ENCODE assay signal across 3 cellular contexts in genomic region chr21:33507003-33507402, GRCh38.
TF ChIP-seq lines count a peak whose summit lies in the region.

No MANE protein-coding gene starts in this region.

TF ChIP-seq in HEK293, 187 proteins besides CTCF, POLR2A, EP300 and RAD21:
- TF ChIP-seq ZNF146 (tag by site-specific recombination; IDR thresholded peaks at IDR 0.05) (peak; percentile 99), ZNF280D (tag by site-specific recombination; IDR thresholded peaks at IDR 0.05) (0 out of 2 replicates have a peak, but pooled peaks have one; percentile 49), ZNF580 (tag by site-specific recombination; IDR thresholded peaks at IDR 0.05) (0 out of 2 replicates have a peak, but pooled peaks have one; percentile 36)

TF ChIP-seq in SK-N-SH treated with all-trans-retinoic acid at 6 μM for 48 hours, 23 proteins besides CTCF, POLR2A, EP300 and RAD21:
- TF ChIP-seq ZNF8 (CRISPR knock-in tag; IDR thresholded peaks at IDR 0.05), result peak; percentile 90

TF ChIP-seq in K562, 482 proteins besides CTCF, POLR2A, EP300 and RAD21:
- TF ChIP-seq RBM25 (IDR thresholded peaks at IDR 0.05; ENCODE audit: low read depth, low read length, severe bottlenecking), result peak; percentile 42
- peak; percentile 95 for TF ChIP-seq ZNF146 (CRISPR knock-in tag; IDR thresholded peaks at IDR 0.05; ENCODE audit: unreplicated experiment)
